11 cellular contexts compared by ENCODE assay signal in genomic region chr7:135745702-135746312, GRCh38. TPM values are rescaled to one million over a fixed set of nuclear protein-coding genes. Genes with fewer than 3 reads are reported as not detected.
A peak's percentile ranks its signal among the peaks of the same experiment; 100 is the strongest.
DNase-seq lines count a peak whose midpoint lies in the region; ATAC-seq and TF ChIP-seq lines count a peak whose summit lies in the region.
"Had no signal": no experiment of that assay in that cellular context is flagged by ENCODE, and none has a peak within 500 bp of the region (broad histone marks: within the 10 kb centered on the region; RNA-seq: fewer than 3 reads in every experiment).

No MANE protein-coding gene starts in this region.

- H3K4me3 Mint-ChIP-seq in GM23338, result no peak overlapping the region
- H3K4me3 Mint-ChIP-seq: activated naive CD8-positive, alpha-beta T cell treated with anti-CD3 and anti-CD28 coated beads, Interleukin-2, amount 10 ng/mL, durations not matched to agents 7 days and 5 days had no signal

- no peaks in the 10 kb centered on the region for H3K36me3 Mint-ChIP-seq in GM23338 (ENCODE audit: low read depth)
- H3K36me3 Mint-ChIP-seq: activated naive CD8-positive, alpha-beta T cell treated with anti-CD3 and anti-CD28 coated beads, Interleukin-2, amount 10 ng/mL, durations not matched to agents 7 days and 5 days had no signal

- H3K4me2 ChIP-seq in GM23338, result no peak overlapping the region

- peaks cover 6% of the 10 kb centered on the region for H3K27me3 Mint-ChIP-seq in GM23338 (ENCODE audit: insufficient read depth, low read depth, poor library complexity)

- H3K9me3 Mint-ChIP-seq in GM23338, result no peaks in the 10 kb centered on the region
- H3K9me3 Mint-ChIP-seq: activated naive CD8-positive, alpha-beta T cell treated with anti-CD3 and anti-CD28 coated beads, Interleukin-2, amount 10 ng/mL, durations not matched to agents 7 days and 5 days had no signal

- peak; percentile 88 for DNase-seq in GM03348 (ENCODE audit: low spot score)
- DNase-seq in fibroblast of villous mesenchyme (ENCODE audit: low read depth), result peak; percentile 82
- DNase-seq in pulmonary artery endothelial cell (ENCODE audit: low read depth, low spot score), result peak; percentile 52
- DNase-seq in GM23338 (ENCODE audit: low spot score), result no peak
- no peak for DNase-seq in NCI-H1092 (lab: John Stamatoyannopoulos, UW)
- DNase-seq: activated naive CD8-positive, alpha-beta T cell treated with anti-CD3 and anti-CD28 coated beads, Interleukin-2, amount 10 ng/mL, durations not matched to agents 7 days and 5 days; DMS53; NCI-H2227 treated with DMSO at 0.1 percent for 48 hours had no signal

- ATAC-seq in SK-N-SH treated with all-trans-retinoic acid at 6 μM for 48 hours, result peak; percentile 92
- no peak for ATAC-seq in GM21515 (IDR thresholded peaks at IDR 0.05; ENCODE audit: unreplicated experiment)
- ATAC-seq in GM23338, result no peak
- ATAC-seq in GM18502 (IDR thresholded peaks at IDR 0.05; ENCODE audit: poor library complexity, unreplicated experiment), result no peak

- no peaks in the 10 kb centered on the region for H4K20me1 ChIP-seq in GM23338 (replicated peaks; ENCODE audit: insufficient read depth)

- H2AFZ ChIP-seq in GM23338, result no peak overlapping the region

- H3K79me2 ChIP-seq in GM23338 (replicated peaks; ENCODE audit: insufficient read depth), result no peaks in the 10 kb centered on the region

- no peaks in the 10 kb centered on the region for H3K36me3 ChIP-seq in GM23338 (ENCODE audit: insufficient read depth)

- TF ChIP-seq CTCF in fibroblast of villous mesenchyme (IDR thresholded peaks at IDR 0.05; ENCODE audit: insufficient read depth, low read depth, low read length) (no peak), GM23338 (conservative IDR thresholded peaks at IDR 0.05; ENCODE audit: low read depth in 2 of 2) (no peak)

- H3K4me1 Mint-ChIP-seq in GM23338, result peaks cover 13% of the 10 kb centered on the region
- H3K4me1 Mint-ChIP-seq: activated naive CD8-positive, alpha-beta T cell treated with anti-CD3 and anti-CD28 coated beads, Interleukin-2, amount 10 ng/mL, durations not matched to agents 7 days and 5 days had no signal

- H3K4me3 ChIP-seq in fibroblast of villous mesenchyme (ENCODE audit: low read depth, low read length), result no peak overlapping the region
- H3K4me3 ChIP-seq in GM23338, result no peak overlapping the region

- no peaks in the 10 kb centered on the region for H3K9me2 ChIP-seq in GM23338 (ENCODE audit: insufficient read depth)

- H3K27me3 ChIP-seq in GM23338 (ENCODE audit: insufficient read depth), result no peaks in the 10 kb centered on the region

- no peak overlapping the region for H3K27ac Mint-ChIP-seq in GM23338
- H3K27ac Mint-ChIP-seq: activated naive CD8-positive, alpha-beta T cell treated with anti-CD3 and anti-CD28 coated beads, Interleukin-2, amount 10 ng/mL, durations not matched to agents 7 days and 5 days had no signal

- H3K27ac ChIP-seq in GM23338 (ENCODE audit: low read depth), result no peak overlapping the region

- peaks cover 9% of the 10 kb centered on the region; the same call in 1 of the 2 replicates for H3K4me1 ChIP-seq in GM23338 (ENCODE audit: insufficient read depth)

- H3F3A ChIP-seq in GM23338 (replicated peaks; ENCODE audit: low read depth), result no peaks in the 10 kb centered on the region

TF ChIP-seq in SK-N-SH treated with all-trans-retinoic acid at 6 μM for 48 hours, 23 proteins besides CTCF, POLR2A, EP300 and RAD21 (continues in another document):
- TF ChIP-seq ARNTL (CRISPR knock-in tag; IDR thresholded peaks at IDR 0.05; ENCODE audit: borderline replicate concordance, low read depth) (no peak), TSHZ2 (CRISPR knock-in tag; IDR thresholded peaks at IDR 0.05) (no peak), PPARA (CRISPR knock-in tag; IDR thresholded peaks at IDR 0.05; ENCODE audit: borderline replicate concordance) (no peak), ZNF565 (CRISPR knock-in tag; conservative IDR thresholded peaks at IDR 0.05; ENCODE audit: low read depth) (no peak), ISL1 (CRISPR knock-in tag; IDR thresholded peaks at IDR 0.05) (no peak), OSR1 (CRISPR knock-in tag; IDR thresholded peaks at IDR 0.05) (no peak), ESRRG (CRISPR knock-in tag; IDR thresholded peaks at IDR 0.05) (no peak)

TF ChIP-seq in GM23338, 12 proteins besides CTCF, POLR2A, EP300 and RAD21 (continues in another document):
- TF ChIP-seq JUNB (IDR thresholded peaks at IDR 0.05; ENCODE audit: unreplicated experiment) (no peak), ZNF114 (CRISPR knock-in tag; IDR thresholded peaks at IDR 0.05) (no peak), REST (IDR thresholded peaks at IDR 0.05; ENCODE audit: unreplicated experiment) (no peak), EZH2 (IDR thresholded peaks at IDR 0.05; ENCODE audit: low read depth, unreplicated experiment) (no peak)

RNA-seq across cellular contexts. Expression of gene FAM180A, which starts 2.8 kb away (rescaled TPM):
- total RNA-seq in fibroblast of villous mesenchyme (2.9 and 3.0 TPM in 2 replicates), pulmonary artery endothelial cell (not detected in 2 replicates)
- total RNA-seq in GM23338 (2014; rRNA removed; shearing (Covaris generic)), result not detected in 2 replicates
- polyA plus RNA-seq in GM23338 (2016; fragmentation: Nextera tagmentation; extraction: Ambion mirVana), result not detected in 2 replicates
- total RNA-seq: activated naive CD8-positive, alpha-beta T cell treated with anti-CD3 and anti-CD28 coated beads, Interleukin-2, amount 10 ng/mL, durations not matched to agents 7 days and 5 days had no signal

RNA-seq across cellular contexts. Expression of gene SLC13A4, which starts 17.8 kb away (rescaled TPM):
- total RNA-seq in fibroblast of villous mesenchyme (0.32 TPM in 1 of 2 replicates, not detected in the other), pulmonary artery endothelial cell (not detected in 2 replicates)
- total RNA-seq in GM23338 (2014; rRNA removed; shearing (Covaris generic)), result 1.7 and 2.4 TPM in 2 replicates
- polyA plus RNA-seq in GM23338 (2016; fragmentation: Nextera tagmentation; extraction: Ambion mirVana), result 2.3 TPM in 2 replicates
- total RNA-seq: activated naive CD8-positive, alpha-beta T cell treated with anti-CD3 and anti-CD28 coated beads, Interleukin-2, amount 10 ng/mL, durations not matched to agents 7 days and 5 days had no signal

Comparison
In these comparisons a context has a peak if more than half of its experiments do, and no peak if none do; other contexts are left out.
1. DNase-seq: peak in GM03348 (single experiment), fibroblast of villous mesenchyme (single experiment) and pulmonary artery endothelial cell (single experiment); none in GM23338 (single experiment) and NCI-H1092 (single experiment).